In genomic region chr1:89125571-89126233, GRCh38 we compare ENCODE assay signal across 8 cellular contexts. TPM values are rescaled to one million over a fixed set of nuclear protein-coding genes. Genes with fewer than 3 reads are reported as not detected.
DNase-seq lines count a peak whose midpoint lies in the region; ATAC-seq and TF ChIP-seq lines count a peak whose summit lies in the region.

GBP2 (minus strand) TSS chr1:89126114; CDS start chr1:89121966, 4,148 bp downstream.

- H3K4me1 Mint-ChIP-seq in osteocyte (ENCODE audit: unreplicated experiment), result peaks cover 15% of the 10 kb centered on the region

- peak; percentile 17 for DNase-seq in GM06990 (ENCODE audit: extremely low read depth, insufficient read length)
- DNase-seq in HuH-7 (ENCODE audit: low spot score), result peak; percentile 34
- DNase-seq in fibroblast of peridontal ligament (ENCODE audit: extremely low read depth), result peak; percentile 86
- DNase-seq in osteocyte (ENCODE audit: extremely low spot score, unreplicated experiment), result no peak
- DNase-seq in NCI-H1417 treated with DMSO at 0.1 percent for 48 hours (lab: John Stamatoyannopoulos, UW), result no peak
- no peak for DNase-seq in NCI-H2029 treated with DMSO at 0.1 percent for 48 hours (lab: John Stamatoyannopoulos, UW)

- POLR2A ChIA-PET in activated CD8-positive, alpha-beta memory T cell treated with anti-CD3 and anti-CD28 coated beads for 36 hours (lab: Charles Lee), result interaction anchor here (0.7 to 1.4 kb wide), 5 partner anchors 44 to 149 kb away, joined by 3 to 5 read pairs (median 3); partner anchors contain the start of gene GBP1

- H3K36me3 ChIP-seq in GM06990 (ENCODE audit: control insufficient read depth, insufficient read depth, low read length), result no peaks in the 10 kb centered on the region

- H3K9me3 Mint-ChIP-seq in osteocyte (ENCODE audit: unreplicated experiment), result no peaks in the 10 kb centered on the region

- peak within 1 kb of the TSS; percentile 56 for H3K4me3 Mint-ChIP-seq in osteocyte (ENCODE audit: unreplicated experiment)

- TF ChIP-seq CTCF in GM06990 (IDR thresholded peaks at IDR 0.05; ENCODE audit: insufficient read depth, low read length, poor library complexity, severe bottlenecking), result no peak
- TF ChIP-seq CTCF in osteocyte (IDR thresholded peaks at IDR 0.05), result no peak

- H3K27me3 Mint-ChIP-seq in osteocyte (ENCODE audit: unreplicated experiment), result peaks cover 17% of the 10 kb centered on the region

- CTCF ChIA-PET in activated CD8-positive, alpha-beta memory T cell treated with anti-CD3 and anti-CD28 coated beads for 36 hours (lab: Charles Lee), result interaction anchor here (0.6 to 1.7 kb wide), 4 partner anchors 116 to 233 kb away, joined by 3 to 4 read pairs (median 4); no protein-coding TSS in a partner anchor

- ATAC-seq in GM21576 (IDR thresholded peaks at IDR 0.05; ENCODE audit: unreplicated experiment), result peak; percentile 87

- peak within 1 kb of the TSS; percentile 58 for H3K4me3 ChIP-seq in GM06990 (replicated peaks; ENCODE audit: low read depth, low read length)

- H3K27ac Mint-ChIP-seq in osteocyte (ENCODE audit: unreplicated experiment), result peak within 1 kb of the TSS; percentile 69

- H3K27me3 ChIP-seq in GM06990 (replicated peaks; ENCODE audit: control insufficient read depth, insufficient read depth, low read length), result no peaks in the 10 kb centered on the region

- H3K36me3 Mint-ChIP-seq in osteocyte (ENCODE audit: unreplicated experiment), result no peaks in the 10 kb centered on the region

RNA-seq across cellular contexts. Expression of gene GBP2, which starts in this region (rescaled TPM):
- 100 to 1,000 TPM; 194 to 197 TPM for total RNA-seq in activated CD8-positive, alpha-beta memory T cell treated with anti-CD3 and anti-CD28 coated beads for 36 hours
- 1.4 and 1.6 TPM in 2 replicates for total RNA-seq in osteocyte

Comparison
In these comparisons a context has a peak if more than half of its experiments do, and no peak if none do; other contexts are left out.
1. RNA of gene GBP2 (total RNA-seq): 194 to 197 TPM in activated CD8-positive, alpha-beta memory T cell treated with anti-CD3 and anti-CD28 coated beads for 36 hours; 1.4 to 1.6 TPM in osteocyte; every median in the first group is over 10 times any median in the second.
2. DNase-seq: peak in GM06990 (single experiment), HuH-7 (single experiment) and fibroblast of peridontal ligament (single experiment); none in osteocyte (single experiment), NCI-H1417 treated with DMSO at 0.1 percent for 48 hours (single experiment) and NCI-H2029 treated with DMSO at 0.1 percent for 48 hours (single experiment).